ENCODE assay signal across 18 cellular contexts in the genomic region with DNA sequence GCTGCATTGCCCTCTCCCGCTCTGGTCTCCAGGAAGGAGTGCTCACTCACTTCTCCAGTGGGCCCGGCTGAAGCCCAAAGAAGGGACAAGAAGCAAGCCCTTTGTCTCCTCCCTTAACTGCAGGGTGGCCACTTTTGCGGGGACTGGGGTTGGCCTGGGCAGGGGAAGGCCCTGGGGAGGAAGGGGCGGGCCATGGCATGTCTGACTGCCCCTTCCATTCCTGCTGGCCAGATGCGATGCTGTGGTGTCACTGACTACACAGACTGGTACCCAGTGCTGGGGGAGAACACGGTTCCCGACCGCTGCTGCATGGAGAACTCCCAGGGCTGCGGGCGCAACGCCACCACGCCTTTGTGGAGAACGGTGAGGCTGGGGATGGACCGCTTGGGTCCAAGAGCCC.
DNase-seq lines count a peak whose midpoint lies in the region; ATAC-seq and TF ChIP-seq lines count a peak whose summit lies in the region.
"Had no signal": no experiment of that assay in that cellular context is flagged by ENCODE, and none has a peak within 500 bp of the region (broad histone marks: within the 10 kb centered on the region; RNA-seq: fewer than 3 reads in every experiment).

No MANE protein-coding gene starts in this region.

- ATAC-seq in Right ventricle myocardium inferior (no peak), RWPE2 (ENCODE audit: low read depth) (no peak)
- ATAC-seq: A549 had no signal

- intact Hi-C loops in Right ventricle myocardium inferior (cut with DNase I) (no loop called here), thyroid gland (cut with DNase I) (no loop called here), transverse colon (cut with DNase I; ENCODE audit: low total_unique reads) (no loop called here)

- TF ChIP-seq EP300 in transverse colon (IDR thresholded peaks at IDR 0.05; ENCODE audit: low read depth): no peak

- no peak for TF ChIP-seq CTCF in cardiac muscle cell (IDR thresholded peaks at IDR 0.05; ENCODE audit: low read depth, low read length)
- TF ChIP-seq CTCF in RWPE2 (IDR thresholded peaks at IDR 0.05; ENCODE audit: poor library complexity, severe bottlenecking): no peak
- TF ChIP-seq CTCF in thyroid gland (IDR thresholded peaks at IDR 0.05): no peak
- TF ChIP-seq CTCF in transverse colon (IDR thresholded peaks at IDR 0.05): no peak

- H4K20me1 ChIP-seq in BLaER1: no peaks in the 10 kb centered on the region

- H3K4me2 ChIP-seq in BLaER1: peak overlapping the region; percentile 88
- H3K4me2 ChIP-seq: A549 had no signal

- no peaks in the 10 kb centered on the region for H3K27me3 ChIP-seq in cardiac muscle cell
- H3K27me3 ChIP-seq in BLaER1: no peaks in the 10 kb centered on the region
- no peaks in the 10 kb centered on the region for H3K27me3 ChIP-seq in RWPE2 (ENCODE audit: insufficient read depth, poor library complexity, severe bottlenecking)
- no peaks in the 10 kb centered on the region for H3K27me3 ChIP-seq in thyroid gland
- H3K27me3 ChIP-seq in transverse colon: no peaks in the 10 kb centered on the region

- 94 to 99% methylated on average over 10 to 14 of the region's 14 CpGs for WGBS in thyroid gland, 2 donors
- 93% methylated on average over 14 of the region's 14 CpGs; no CpG with 5 or more reads in 1 of the 2 donors for WGBS in transverse colon (ENCODE audit: low coverage in 1 of 2), 2 donors

- no peak for TF ChIP-seq POLR2A in thyroid gland (IDR thresholded peaks at IDR 0.05)
- no peak for TF ChIP-seq POLR2A in transverse colon (IDR thresholded peaks at IDR 0.05)

- H3K27ac ChIP-seq in cardiac muscle cell (peak overlapping the region; percentile 84), BLaER1 (peak overlapping the region; percentile 77), RWPE2 (ENCODE audit: poor library complexity, severe bottlenecking) (no peak overlapping the region), thyroid gland (peak overlapping the region in 2 of 3 donors; percentile 54 to 74), transverse colon (no peak overlapping the region)
- H3K27ac ChIP-seq: A549 had no signal

- peaks cover 14% of the 10 kb centered on the region for H3K4me1 ChIP-seq in cardiac muscle cell (ENCODE audit: low read depth)
- H3K4me1 ChIP-seq in BLaER1: peaks cover 86% of the 10 kb centered on the region
- no peaks in the 10 kb centered on the region for H3K4me1 ChIP-seq in RWPE2 (ENCODE audit: insufficient read depth, poor library complexity, severe bottlenecking)
- peaks cover 29 to 61% of the 10 kb centered on the region in 2 donors for H3K4me1 ChIP-seq in thyroid gland
- H3K4me1 ChIP-seq in transverse colon: no peaks in the 10 kb centered on the region
- H3K4me1 ChIP-seq: A549, HAP-1 had no signal

- H3K4me3 ChIP-seq in cardiac muscle cell (no peak overlapping the region), BLaER1 (no peak overlapping the region), RWPE2 (ENCODE audit: severe bottlenecking) (no peak overlapping the region), thyroid gland (replicated peaks in 1 of 3) (no peak overlapping the region), transverse colon (no peak overlapping the region)
- H3K4me3 ChIP-seq: A549, HAP-1 had no signal

- H3K9ac ChIP-seq in BLaER1: no peak overlapping the region

- H3K36me3 ChIP-seq in cardiac muscle cell (peaks cover 4% of the 10 kb centered on the region), BLaER1 (no peaks in the 10 kb centered on the region), RWPE2 (ENCODE audit: low read depth) (no peaks in the 10 kb centered on the region), thyroid gland (no peaks in the 10 kb centered on the region), transverse colon (no peaks in the 10 kb centered on the region)
- H3K36me3 ChIP-seq: HAP-1 had no signal

- H3K9me3 ChIP-seq in cardiac muscle cell (ENCODE audit: low read depth): no peaks in the 10 kb centered on the region
- no peaks in the 10 kb centered on the region for H3K9me3 ChIP-seq in BLaER1
- H3K9me3 ChIP-seq in RWPE2 (ENCODE audit: severe bottlenecking): no peaks in the 10 kb centered on the region
- H3K9me3 ChIP-seq in thyroid gland: no peaks in the 10 kb centered on the region
- H3K9me3 ChIP-seq in transverse colon: no peaks in the 10 kb centered on the region
- H3K9me3 ChIP-seq: A549, HAP-1 had no signal

- in situ Hi-C loops in transverse colon (cut with MboI; ENCODE audit: low pct_ligation_motif_present in 1 of 4, low pct_unique_long_range_greater_than_20kb in 1 of 4, low sequenced_read_pairs in 3 of 4): loop anchor here in 1 of 4 donors (25.0 kb wide), 1 partner anchor 506 kb away; no protein-coding TSS in a partner anchor

- DNase-seq in cardiac muscle cell (ENCODE audit: low read depth in 1 of 2, low spot score in 1 of 2) (no peak), Right ventricle myocardium inferior (ENCODE audit: missing footprints) (no peak), RWPE2 (ENCODE audit: low spot score) (peak; percentile 65), thyroid gland (no peak), hippocampal formation (lab: John Stamatoyannopoulos, UW) (no peak), transverse colon (no peak)
- DNase-seq: 8988T; C1 segment of cervical spinal cord; Calu3; CD4-positive, alpha-beta memory T cell; COR-L47; DMS53; GF-D8; GOT3; HFFc6 had no signal

Comparison
In these comparisons a context has a peak if more than half of its experiments do, and no peak if none do; other contexts are left out.
1. H3K27ac ChIP-seq: peak in cardiac muscle cell (single experiment), BLaER1 (single experiment) and thyroid gland (2 of 3); none in RWPE2 (single experiment) and transverse colon (0 of 4).